ENCODE assay signal across 18 cellular contexts in the genomic region with DNA sequence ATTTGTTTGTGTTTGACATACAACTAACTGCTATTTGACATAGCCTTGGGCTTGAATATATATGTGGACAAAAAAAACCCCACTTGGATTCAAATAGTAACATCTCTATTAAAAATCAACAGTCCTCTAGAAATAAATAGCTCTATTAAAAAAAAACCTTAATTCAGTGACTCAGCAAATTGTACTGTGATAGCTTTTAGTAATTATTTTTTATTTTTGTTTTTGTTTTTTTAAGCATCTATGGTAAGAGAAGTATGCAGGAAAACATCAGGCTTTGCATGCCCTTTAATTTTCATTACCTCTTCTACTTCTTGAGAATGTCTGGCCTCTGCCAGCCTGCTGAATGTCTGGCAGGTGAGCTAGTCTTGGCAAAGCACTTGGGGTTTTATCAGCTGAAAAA.
DNase-seq lines count a peak whose midpoint lies in the region; ATAC-seq, FAIRE-seq and TF ChIP-seq lines count a peak whose summit lies in the region.
"Had no signal": no experiment of that assay in that cellular context is flagged by ENCODE, and none has a peak within 500 bp of the region (broad histone marks: within the 10 kb centered on the region; RNA-seq: fewer than 3 reads in every experiment).

No MANE protein-coding gene starts in this region.

- H3K27ac Mint-ChIP-seq in naive thymus-derived CD8-positive, alpha-beta T cell = no peak overlapping the region
- H3K27ac Mint-ChIP-seq: B cell; CD8-positive, alpha-beta T cell had no signal

- no peaks in the 10 kb centered on the region for H3K4me1 ChIP-seq in HepG2 (ENCODE audit: insufficient read depth, low read length)
- H3K4me1 ChIP-seq in right lobe of liver = no peaks in the 10 kb centered on the region
- peaks cover 30% of the 10 kb centered on the region for H3K4me1 ChIP-seq in PC-3 (ENCODE audit: insufficient read depth, low read length)
- H3K4me1 ChIP-seq: BLaER1 treated with 17β-estradiol and CSF1 and Interleukin-3, amounts not matched to agents 10 nM and 100 nM had no signal

- CTCF ChIA-PET in HepG2 (lab: Yijun Ruan, JAX; ENCODE audit: low intra/inter-chr PET ratio, low total read pairs) (no interaction called here), PC-3 (lab: Charles Lee) (no interaction called here)

- H3K4me1 Mint-ChIP-seq in naive thymus-derived CD8-positive, alpha-beta T cell = no peaks in the 10 kb centered on the region
- H3K4me1 Mint-ChIP-seq: B cell had no signal

- TF ChIP-seq RAD21 in HepG2 (CRISPR knock-in tag; IDR thresholded peaks at IDR 0.05) = no peak

- POLR2A ChIA-PET in HepG2 (lab: Yijun Ruan, JAX) (no interaction called here), PC-3 (lab: Charles Lee; ENCODE audit: unreplicated experiment) (interaction anchor here (0.7 kb wide), 2 partner anchors 37 to 341 kb away, joined by 3 read pairs; no protein-coding TSS in a partner anchor)
- POLR2A ChIA-PET in naive thymus-derived CD8-positive, alpha-beta T cell (lab: Charles Lee) = no interaction called here

- H4K20me1 ChIP-seq in HepG2 (ENCODE audit: insufficient read depth, low read length) = no peaks in the 10 kb centered on the region
- no peaks in the 10 kb centered on the region for H4K20me1 ChIP-seq in PC-3 (ENCODE audit: low read length)
- H4K20me1 ChIP-seq: BLaER1 treated with 17β-estradiol and CSF1 and Interleukin-3, amounts not matched to agents 10 nM and 100 nM had no signal

- TF ChIP-seq POLR2A in HepG2 (IDR thresholded peaks at IDR 0.05; ENCODE audit: insufficient read depth in 1 of 2, low read depth in 2 of 2, low read length in 2 of 2) = no peak
- no peak for TF ChIP-seq POLR2A in right lobe of liver (IDR thresholded peaks at IDR 0.05)

- in situ Hi-C loops in HepG2 (cut with HindIII; ENCODE audit: extremely low pct_ligation_motif_present, low pct_unique_long_range_greater_than_20kb) = no loop called here

- DNase-seq in HepG2 (ENCODE audit: low spot score) = no peak
- DNase-seq in right lobe of liver = no peak
- DNase-seq in PC-3 = no peak
- no peak for DNase-seq in SW480 (ENCODE audit: low spot score)
- DNase-seq in naive thymus-derived CD8-positive, alpha-beta T cell = no peak
- DNase-seq in GM19240 (ENCODE audit: insufficient read length, low spot score) = no peak
- DNase-seq: 8988T; Calu3; CD8-positive, alpha-beta T cell; GDM1; GOT3; H7; KBM-7 had no signal

- no peak overlapping the region for H2AFZ ChIP-seq in HepG2 (ENCODE audit: low read length)
- H2AFZ ChIP-seq in PC-3 (ENCODE audit: low read length) = no peak overlapping the region

- H3K9me2 ChIP-seq in PC-3 (replicated peaks; ENCODE audit: low read length) = no peaks in the 10 kb centered on the region

- H3K9me3 ChIP-seq in HepG2 (ENCODE audit: low read length) (0 out of 2 replicates have a peak, but pooled peaks cover 7% of the 10 kb centered on the region), right lobe of liver (no peaks in the 10 kb centered on the region), PC-3 (ENCODE audit: low read length) (peaks cover 3% of the 10 kb centered on the region; the same call in 1 of the 2 replicates)

- no peaks in the 10 kb centered on the region for H3K79me2 ChIP-seq in HepG2 (ENCODE audit: insufficient read depth, low read length)
- no peaks in the 10 kb centered on the region for H3K79me2 ChIP-seq in PC-3 (ENCODE audit: low read length)

- peaks cover 5% of the 10 kb centered on the region for H3F3A ChIP-seq in PC-3 (ENCODE audit: low read length, unreplicated experiment)

- H3K9ac ChIP-seq in HepG2 (ENCODE audit: insufficient read depth, low read depth, low read length) (no peak overlapping the region), PC-3 (ENCODE audit: low read length) (no peak overlapping the region; the same call in 1 of the 2 replicates)
- H3K9ac ChIP-seq: BLaER1 treated with 17β-estradiol and CSF1 and Interleukin-3, amounts not matched to agents 10 nM and 100 nM had no signal

- H3K4me3 ChIP-seq in HepG2 (replicated peaks in 1 of 3; ENCODE audit: insufficient read depth in 1 of 3, low read depth in 2 of 3, low read length in 3 of 3) (no peak overlapping the region), right lobe of liver (no peak overlapping the region), PC-3 (ENCODE audit: low read length) (no peak overlapping the region)
- H3K4me3 ChIP-seq: BLaER1 treated with 17β-estradiol and CSF1 and Interleukin-3, amounts not matched to agents 10 nM and 100 nM had no signal

- peaks cover 12 to 39% (median 21%) of the 10 kb centered on the region in 9 donors for H3K9me3 Mint-ChIP-seq in naive thymus-derived CD8-positive, alpha-beta T cell

- H3K36me3 Mint-ChIP-seq in naive thymus-derived CD8-positive, alpha-beta T cell = peaks cover 0 to 4% (median 0%) of the 10 kb centered on the region in 3 donors
- H3K36me3 Mint-ChIP-seq: CD8-positive, alpha-beta T cell had no signal

- H3K27ac ChIP-seq in HepG2 (ENCODE audit: extremely low read length, insufficient read depth, low read length) (no peak overlapping the region), right lobe of liver (no peak overlapping the region), PC-3 (ENCODE audit: low read length) (peak overlapping the region; percentile 98)
- H3K27ac ChIP-seq: BLaER1 treated with 17β-estradiol and CSF1 and Interleukin-3, amounts not matched to agents 10 nM and 100 nM had no signal

- intact Hi-C loops in HepG2 (cut with micrococcal nuclease; ENCODE audit: unreplicated experiment) (no loop called here), right lobe of liver (cut with DNase I) (no loop called here), PC-3 (cut with micrococcal nuclease) (no loop called here)

- TF ChIP-seq CTCF in HepG2 (CRISPR knock-in tag; IDR thresholded peaks at IDR 0.05) (no peak), right lobe of liver (IDR thresholded peaks at IDR 0.05) (no peak), PC-3 (conservative IDR thresholded peaks at IDR 0.05; ENCODE audit: low read depth, low read length) (no peak)

- H3K4me2 ChIP-seq in HepG2 (ENCODE audit: low read depth, low read length) (no peak overlapping the region), PC-3 (ENCODE audit: low read length) (no peak overlapping the region)
- H3K4me2 ChIP-seq: BLaER1 treated with 17β-estradiol and CSF1 and Interleukin-3, amounts not matched to agents 10 nM and 100 nM had no signal

- H3K27me3 Mint-ChIP-seq in naive thymus-derived CD8-positive, alpha-beta T cell = no peaks in the 10 kb centered on the region
- H3K27me3 Mint-ChIP-seq: B cell had no signal

- H3K27me3 ChIP-seq in HepG2 (ENCODE audit: control insufficient read depth in 1 of 2, insufficient read depth in 2 of 2, low read length in 2 of 2) (no peaks in the 10 kb centered on the region), right lobe of liver (no peaks in the 10 kb centered on the region), PC-3 (ENCODE audit: low read length) (no peaks in the 10 kb centered on the region)
- H3K27me3 ChIP-seq: BLaER1 treated with 17β-estradiol and CSF1 and Interleukin-3, amounts not matched to agents 10 nM and 100 nM had no signal

- H3K4me3 Mint-ChIP-seq in naive thymus-derived CD8-positive, alpha-beta T cell = no peak overlapping the region
- H3K4me3 Mint-ChIP-seq: B cell; CD8-positive, alpha-beta T cell had no signal

- ATAC-seq in HepG2 = no peak
- ATAC-seq in right lobe of liver = no peak
- ATAC-seq in PC-3 = no peak
- no peak for ATAC-seq in naive thymus-derived CD8-positive, alpha-beta T cell
- ATAC-seq: CD8-positive, alpha-beta T cell; HCT116 had no signal

- no peak for TF ChIP-seq EP300 in HepG2 (IDR thresholded peaks at IDR 0.05; ENCODE audit: low read depth in 2 of 2, low read length in 2 of 2)
- TF ChIP-seq EP300 in HepG2 (CRISPR knock-in tag; IDR thresholded peaks at IDR 0.05; ENCODE audit: borderline replicate concordance) = no peak

- FAIRE-seq in HepG2 (lab: Jason Lieb, UNC) = no peak
- FAIRE-seq in endometrium (lab: Jason Lieb, UNC) = peak; percentile 90
- FAIRE-seq: GM12892 had no signal

- no peaks in the 10 kb centered on the region for H3K36me3 ChIP-seq in HepG2 (replicated peaks in 1 of 2; ENCODE audit: control insufficient read depth in 1 of 2, insufficient read depth in 2 of 2, low read length in 2 of 2)
- no peaks in the 10 kb centered on the region for H3K36me3 ChIP-seq in right lobe of liver
- H3K36me3 ChIP-seq in PC-3 (ENCODE audit: low read depth, low read length) = peaks cover 9% of the 10 kb centered on the region; the same call in 1 of the 2 replicates
- H3K36me3 ChIP-seq: BLaER1 treated with 17β-estradiol and CSF1 and Interleukin-3, amounts not matched to agents 10 nM and 100 nM had no signal

- BruUV-seq in HepG2 (replicated peaks; lab: Mats Ljungman, UMichigan) = no TSS peak
- no TSS peak for BruUV-seq in PC-3 (replicated peaks; lab: Mats Ljungman, UMichigan)
